ENCODE assay signal across 1 cellular context in genomic region chr19:38669532-38669931, GRCh38.
TF ChIP-seq lines count a peak whose summit lies in the region.

No MANE protein-coding gene starts in this region.

TF ChIP-seq in GM23338, 12 proteins besides CTCF, POLR2A, EP300 and RAD21 (continued from another document):
- TF ChIP-seq ZNF114 (CRISPR knock-in tag; IDR thresholded peaks at IDR 0.05) (no peak), REST (IDR thresholded peaks at IDR 0.05; ENCODE audit: unreplicated experiment) (no peak), NANOG (IDR thresholded peaks at IDR 0.05; ENCODE audit: borderline replicate concordance) (no peak)
